ENCODE assay signal across 10 cellular contexts in genomic region chr10:74432841-74433594, GRCh38.
A peak's percentile ranks its signal among the peaks of the same experiment; 100 is the strongest.
DNase-seq lines count a peak whose midpoint lies in the region; ATAC-seq lines count a peak whose summit lies in the region.
"Had no signal": no experiment of that assay in that cellular context is flagged by ENCODE, and none has a peak within 500 bp of the region (broad histone marks: within the 10 kb centered on the region; RNA-seq: fewer than 3 reads in every experiment).

No MANE protein-coding gene starts in this region.

- DNase-seq in GM04503 (ENCODE audit: low read depth) (peak; percentile 54), NCI-H1436 treated with DMSO at 0.1 percent for 48 hours (lab: John Stamatoyannopoulos, UW) (peak; percentile 34), dedifferentiated amniotic fluid mesenchymal stem cell (ENCODE audit: extremely low spot score) (peak; percentile 58), retina (peak; percentile 21), NCI-H446 (lab: John Stamatoyannopoulos, UW) (no peak)
- DNase-seq: activated T-cell treated with anti-CD3 and anti-CD28 coated beads, Interleukin-2, amount 50 U/mL, for 24 hours; T1000; testis had no signal

- no peak for ATAC-seq in HG02798 (IDR thresholded peaks at IDR 0.05; ENCODE audit: poor library complexity, unreplicated experiment)
- no peak for ATAC-seq in GM18868 (IDR thresholded peaks at IDR 0.05; ENCODE audit: unreplicated experiment)

Comparison
In these comparisons a context has a peak if more than half of its experiments do, and no peak if none do; other contexts are left out.
1. DNase-seq: peak in GM04503 (single experiment), NCI-H1436 treated with DMSO at 0.1 percent for 48 hours (single experiment), dedifferentiated amniotic fluid mesenchymal stem cell (single experiment) and retina (single experiment); none in NCI-H446 (0 of 2).